8 cellular contexts compared by ENCODE assay signal in the genomic region with DNA sequence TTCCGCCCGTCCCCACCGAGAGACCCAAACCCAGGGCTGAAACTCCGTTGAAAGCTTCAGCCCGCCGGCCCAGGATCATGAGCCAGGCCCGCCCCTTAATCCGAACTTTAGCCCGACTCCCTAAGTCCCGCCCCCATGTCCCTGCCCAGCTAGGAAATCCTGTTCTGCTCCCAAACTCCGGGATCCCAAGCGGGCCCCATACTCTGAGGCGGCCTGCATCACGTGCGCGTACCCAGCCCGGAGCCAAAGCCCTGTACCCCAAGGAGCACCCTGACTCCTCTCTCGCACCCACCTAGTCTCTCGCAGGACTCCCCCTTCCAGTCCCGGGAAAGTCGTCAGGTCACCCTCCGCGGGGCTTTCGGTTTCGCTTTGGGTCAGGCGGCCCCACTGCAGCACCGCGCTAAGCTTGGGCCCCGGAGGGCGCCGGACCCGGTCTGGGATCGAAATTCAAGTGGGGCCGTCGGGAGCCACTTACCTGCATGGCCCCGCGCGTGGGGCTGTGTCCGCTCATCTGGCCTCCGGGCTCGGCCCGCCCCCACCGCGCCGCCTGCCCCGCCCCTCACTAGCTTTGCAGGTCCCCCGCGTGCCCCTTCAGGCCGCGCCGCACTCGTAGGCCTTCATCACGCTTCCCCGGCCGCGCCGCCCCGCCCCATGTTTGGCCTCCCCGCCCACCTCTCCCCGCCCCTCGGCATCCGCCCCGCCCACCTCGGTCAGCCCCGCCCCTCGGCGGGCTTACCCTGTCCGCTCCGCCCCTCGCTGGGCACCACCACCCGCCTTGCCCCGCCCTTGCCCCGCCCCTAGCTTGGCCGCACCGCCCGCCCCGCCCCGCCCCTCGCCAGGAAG. TPM values are rescaled to one million over a fixed set of nuclear protein-coding genes. Genes with fewer than 3 reads are reported as not detected.
DNase-seq lines count a peak whose midpoint lies in the region; ATAC-seq and TF ChIP-seq lines count a peak whose summit lies in the region.

A gene (minus strand): TSS at position 629 of the 843 bp plus-strand sequence. CDS start 118 bp downstream, at position 511.

- H3K4me1 Mint-ChIP-seq in activated CD4-positive, alpha-beta T cell treated with anti-CD3 and anti-CD28 coated beads for 36 hours, result peaks cover 9% of the 10 kb centered on the region

- peak; percentile 54 for ATAC-seq in GM18867 (IDR thresholded peaks at IDR 0.05; ENCODE audit: unreplicated experiment)
- ATAC-seq in HG03095 (IDR thresholded peaks at IDR 0.05; ENCODE audit: unreplicated experiment), result peak; percentile 52
- peak; percentile 53 for ATAC-seq in activated CD4-positive, alpha-beta T cell treated with anti-CD3 and anti-CD28 coated beads for 36 hours

- no peaks in the 10 kb centered on the region for H3K27me3 ChIP-seq in layer of hippocampus (ENCODE audit: control insufficient read depth, insufficient read depth, low read length)

- POLR2A ChIA-PET in activated CD4-positive, alpha-beta T cell treated with anti-CD3 and anti-CD28 coated beads for 36 hours (lab: Charles Lee), result interaction anchor here (0.6 to 1.0 kb wide), 3 partner anchors 110 to 158 kb away, joined by 3 read pairs; a partner anchor contains a TSS

- TF ChIP-seq CTCF in choroid plexus epithelial cell (conservative IDR thresholded peaks at IDR 0.05; ENCODE audit: low read depth, low read length), result no peak

- H3K4me3 ChIP-seq in choroid plexus epithelial cell (ENCODE audit: low read depth, low read length), result peak within 1 kb of the TSS; percentile 83

- DNase-seq in AG08395 (ENCODE audit: low spot score) (peak; percentile 98), NCI-H345 (lab: John Stamatoyannopoulos, UW) (peak; percentile 93), choroid plexus epithelial cell (ENCODE audit: low read depth) (peak; percentile 96)
- peak; percentile 98 for DNase-seq in activated CD4-positive, alpha-beta T cell treated with anti-CD3 and anti-CD28 coated beads for 36 hours
- peak; percentile 94 for DNase-seq in stimulated activated CD4-positive, alpha-beta T cell treated with anti-CD3 and anti-CD28 coated beads, Interleukin-1b, Interleukin-23, amount 100 ng/mL, for 1 hour (ENCODE audit: low read depth in 2 of 2)

- peak within 1 kb of the TSS; percentile 85 for H3K27ac ChIP-seq in layer of hippocampus (ENCODE audit: low read depth, low read length)

- CTCF ChIA-PET in activated CD4-positive, alpha-beta T cell treated with anti-CD3 and anti-CD28 coated beads for 36 hours (lab: Charles Lee), result interaction anchor here (0.9 to 6.1 kb wide), 6 partner anchors 9 to 141 kb away, joined by 3 to 61 read pairs (median 8); no protein-coding TSS in a partner anchor

- intact Hi-C loops in activated CD4-positive, alpha-beta T cell treated with anti-CD3 and anti-CD28 coated beads for 36 hours (cut with DNase I, micrococcal nuclease), result loop anchor here (1.0 to 5.0 kb wide), 23 partner anchors 93 to 1171 kb away; a partner anchor contains a TSS

- H3K27ac Mint-ChIP-seq in activated CD4-positive, alpha-beta T cell treated with anti-CD3 and anti-CD28 coated beads for 36 hours, result peak within 1 kb of the TSS; percentile 95

- H3K9me3 Mint-ChIP-seq in activated CD4-positive, alpha-beta T cell treated with anti-CD3 and anti-CD28 coated beads for 36 hours (ENCODE audit: low read depth), result no peaks in the 10 kb centered on the region

- no peaks in the 10 kb centered on the region for H3K27me3 Mint-ChIP-seq in activated CD4-positive, alpha-beta T cell treated with anti-CD3 and anti-CD28 coated beads for 36 hours

- H3K36me3 Mint-ChIP-seq in activated CD4-positive, alpha-beta T cell treated with anti-CD3 and anti-CD28 coated beads for 36 hours (ENCODE audit: low read depth), result peaks cover 29% of the 10 kb centered on the region

- H3K4me3 Mint-ChIP-seq in activated CD4-positive, alpha-beta T cell treated with anti-CD3 and anti-CD28 coated beads for 36 hours, result peak within 1 kb of the TSS; percentile 97

RNA-seq across cellular contexts. Expression of the gene that starts here (rescaled TPM):
- total RNA-seq in activated CD4-positive, alpha-beta T cell treated with anti-CD3 and anti-CD28 coated beads for 36 hours, result 10 to 100 TPM; 81.0 to 93.1 TPM

Comparison
In these comparisons a context has a peak if more than half of its experiments do, and no peak if none do; other contexts are left out.
1. Peak in every context shown above with its lines: DNase-seq, ATAC-seq, H3K4me3 ChIP-seq and H3K27ac ChIP-seq.